In the genomic region with DNA sequence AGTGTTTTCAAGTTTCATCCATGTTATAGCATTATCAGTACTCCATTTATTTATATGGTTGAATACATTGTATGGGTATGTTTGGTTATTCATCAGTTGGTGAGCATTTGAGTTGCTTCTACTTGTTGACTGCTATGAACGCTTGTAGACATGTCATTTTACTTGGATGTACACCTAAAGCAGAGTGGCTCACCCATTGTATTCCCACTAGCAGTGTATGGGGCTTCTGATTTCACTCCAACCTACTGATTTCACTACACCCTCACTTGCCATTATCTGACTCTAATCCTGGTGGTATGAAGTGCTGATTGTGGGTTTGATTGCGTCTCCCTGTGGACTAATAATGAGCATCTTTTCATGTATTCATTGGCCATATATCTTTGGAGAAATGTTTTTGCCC, we compare ENCODE assay signal across 1 cellular context.
TF ChIP-seq lines count a peak whose summit lies in the region.

No MANE protein-coding gene starts in this region.

TF ChIP-seq in WTC11, 78 proteins besides CTCF, POLR2A, EP300 and RAD21 (continued from another document):
- TF ChIP-seq, protein P1, sequence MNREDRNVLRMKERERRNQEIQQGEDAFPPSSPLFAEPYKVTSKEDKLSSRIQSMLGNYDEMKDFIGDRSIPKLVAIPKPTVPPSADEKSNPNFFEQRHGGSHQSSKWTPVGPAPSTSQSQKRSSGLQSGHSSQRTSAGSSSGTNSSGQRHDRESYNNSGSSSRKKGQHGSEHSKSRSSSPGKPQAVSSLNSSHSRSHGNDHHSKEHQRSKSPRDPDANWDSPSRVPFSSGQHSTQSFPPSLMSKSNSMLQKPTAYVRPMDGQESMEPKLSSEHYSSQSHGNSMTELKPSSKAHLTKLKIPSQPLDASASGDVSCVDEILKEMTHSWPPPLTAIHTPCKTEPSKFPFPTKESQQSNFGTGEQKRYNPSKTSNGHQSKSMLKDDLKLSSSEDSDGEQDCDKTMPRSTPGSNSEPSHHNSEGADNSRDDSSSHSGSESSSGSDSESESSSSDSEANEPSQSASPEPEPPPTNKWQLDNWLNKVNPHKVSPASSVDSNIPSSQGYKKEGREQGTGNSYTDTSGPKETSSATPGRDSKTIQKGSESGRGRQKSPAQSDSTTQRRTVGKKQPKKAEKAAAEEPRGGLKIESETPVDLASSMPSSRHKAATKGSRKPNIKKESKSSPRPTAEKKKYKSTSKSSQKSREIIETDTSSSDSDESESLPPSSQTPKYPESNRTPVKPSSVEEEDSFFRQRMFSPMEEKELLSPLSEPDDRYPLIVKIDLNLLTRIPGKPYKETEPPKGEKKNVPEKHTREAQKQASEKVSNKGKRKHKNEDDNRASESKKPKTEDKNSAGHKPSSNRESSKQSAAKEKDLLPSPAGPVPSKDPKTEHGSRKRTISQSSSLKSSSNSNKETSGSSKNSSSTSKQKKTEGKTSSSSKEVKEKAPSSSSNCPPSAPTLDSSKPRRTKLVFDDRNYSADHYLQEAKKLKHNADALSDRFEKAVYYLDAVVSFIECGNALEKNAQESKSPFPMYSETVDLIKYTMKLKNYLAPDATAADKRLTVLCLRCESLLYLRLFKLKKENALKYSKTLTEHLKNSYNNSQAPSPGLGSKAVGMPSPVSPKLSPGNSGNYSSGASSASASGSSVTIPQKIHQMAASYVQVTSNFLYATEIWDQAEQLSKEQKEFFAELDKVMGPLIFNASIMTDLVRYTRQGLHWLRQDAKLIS (CRISPR knock-in tag; IDR thresholded peaks at IDR 0.05; ENCODE audit: borderline replicate concordance): no peak
- TF ChIP-seq, protein P2, sequence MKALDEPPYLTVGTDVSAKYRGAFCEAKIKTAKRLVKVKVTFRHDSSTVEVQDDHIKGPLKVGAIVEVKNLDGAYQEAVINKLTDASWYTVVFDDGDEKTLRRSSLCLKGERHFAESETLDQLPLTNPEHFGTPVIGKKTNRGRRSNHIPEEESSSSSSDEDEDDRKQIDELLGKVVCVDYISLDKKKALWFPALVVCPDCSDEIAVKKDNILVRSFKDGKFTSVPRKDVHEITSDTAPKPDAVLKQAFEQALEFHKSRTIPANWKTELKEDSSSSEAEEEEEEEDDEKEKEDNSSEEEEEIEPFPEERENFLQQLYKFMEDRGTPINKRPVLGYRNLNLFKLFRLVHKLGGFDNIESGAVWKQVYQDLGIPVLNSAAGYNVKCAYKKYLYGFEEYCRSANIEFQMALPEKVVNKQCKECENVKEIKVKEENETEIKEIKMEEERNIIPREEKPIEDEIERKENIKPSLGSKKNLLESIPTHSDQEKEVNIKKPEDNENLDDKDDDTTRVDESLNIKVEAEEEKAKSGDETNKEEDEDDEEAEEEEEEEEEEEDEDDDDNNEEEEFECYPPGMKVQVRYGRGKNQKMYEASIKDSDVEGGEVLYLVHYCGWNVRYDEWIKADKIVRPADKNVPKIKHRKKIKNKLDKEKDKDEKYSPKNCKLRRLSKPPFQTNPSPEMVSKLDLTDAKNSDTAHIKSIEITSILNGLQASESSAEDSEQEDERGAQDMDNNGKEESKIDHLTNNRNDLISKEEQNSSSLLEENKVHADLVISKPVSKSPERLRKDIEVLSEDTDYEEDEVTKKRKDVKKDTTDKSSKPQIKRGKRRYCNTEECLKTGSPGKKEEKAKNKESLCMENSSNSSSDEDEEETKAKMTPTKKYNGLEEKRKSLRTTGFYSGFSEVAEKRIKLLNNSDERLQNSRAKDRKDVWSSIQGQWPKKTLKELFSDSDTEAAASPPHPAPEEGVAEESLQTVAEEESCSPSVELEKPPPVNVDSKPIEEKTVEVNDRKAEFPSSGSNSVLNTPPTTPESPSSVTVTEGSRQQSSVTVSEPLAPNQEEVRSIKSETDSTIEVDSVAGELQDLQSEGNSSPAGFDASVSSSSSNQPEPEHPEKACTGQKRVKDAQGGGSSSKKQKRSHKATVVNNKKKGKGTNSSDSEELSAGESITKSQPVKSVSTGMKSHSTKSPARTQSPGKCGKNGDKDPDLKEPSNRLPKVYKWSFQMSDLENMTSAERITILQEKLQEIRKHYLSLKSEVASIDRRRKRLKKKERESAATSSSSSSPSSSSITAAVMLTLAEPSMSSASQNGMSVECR (CRISPR knock-in tag; IDR thresholded peaks at IDR 0.05; ENCODE audit: borderline replicate concordance): no peak
- TF ChIP-seq, protein P3, sequence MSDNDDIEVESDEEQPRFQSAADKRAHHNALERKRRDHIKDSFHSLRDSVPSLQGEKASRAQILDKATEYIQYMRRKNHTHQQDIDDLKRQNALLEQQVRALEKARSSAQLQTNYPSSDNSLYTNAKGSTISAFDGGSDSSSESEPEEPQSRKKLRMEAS (CRISPR knock-in tag; IDR thresholded peaks at IDR 0.05): no peak
- no peak for TF ChIP-seq ZNF121 (CRISPR knock-in tag; IDR thresholded peaks at IDR 0.05)
- TF ChIP-seq ETV6 (CRISPR knock-in tag; IDR thresholded peaks at IDR 0.05): no peak
- TF ChIP-seq GRHL2 (CRISPR knock-in tag; IDR thresholded peaks at IDR 0.05; ENCODE audit: insufficient replicate concordance, severe bottlenecking): no peak
- TF ChIP-seq ESRRA (CRISPR knock-in tag; IDR thresholded peaks at IDR 0.05; ENCODE audit: borderline replicate concordance): no peak
- no peak for TF ChIP-seq ATF1 (CRISPR knock-in tag; IDR thresholded peaks at IDR 0.05)
- no peak for TF ChIP-seq ZNF219 (CRISPR knock-in tag; IDR thresholded peaks at IDR 0.05; ENCODE audit: borderline replicate concordance)
- TF ChIP-seq GTF2I (CRISPR knock-in tag; conservative IDR thresholded peaks at IDR 0.05): no peak
- TF ChIP-seq RORB (CRISPR knock-in tag; IDR thresholded peaks at IDR 0.05): no peak
- TF ChIP-seq HMGA2 (CRISPR knock-in tag; IDR thresholded peaks at IDR 0.05): no peak
- TF ChIP-seq, protein P4, sequence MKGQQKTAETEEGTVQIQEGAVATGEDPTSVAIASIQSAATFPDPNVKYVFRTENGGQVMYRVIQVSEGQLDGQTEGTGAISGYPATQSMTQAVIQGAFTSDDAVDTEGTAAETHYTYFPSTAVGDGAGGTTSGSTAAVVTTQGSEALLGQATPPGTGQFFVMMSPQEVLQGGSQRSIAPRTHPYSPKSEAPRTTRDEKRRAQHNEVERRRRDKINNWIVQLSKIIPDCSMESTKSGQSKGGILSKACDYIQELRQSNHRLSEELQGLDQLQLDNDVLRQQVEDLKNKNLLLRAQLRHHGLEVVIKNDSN (CRISPR knock-in tag; IDR thresholded peaks at IDR 0.05): no peak
- TF ChIP-seq ZNF671 (CRISPR knock-in tag; IDR thresholded peaks at IDR 0.05): no peak
